In the genomic region with DNA sequence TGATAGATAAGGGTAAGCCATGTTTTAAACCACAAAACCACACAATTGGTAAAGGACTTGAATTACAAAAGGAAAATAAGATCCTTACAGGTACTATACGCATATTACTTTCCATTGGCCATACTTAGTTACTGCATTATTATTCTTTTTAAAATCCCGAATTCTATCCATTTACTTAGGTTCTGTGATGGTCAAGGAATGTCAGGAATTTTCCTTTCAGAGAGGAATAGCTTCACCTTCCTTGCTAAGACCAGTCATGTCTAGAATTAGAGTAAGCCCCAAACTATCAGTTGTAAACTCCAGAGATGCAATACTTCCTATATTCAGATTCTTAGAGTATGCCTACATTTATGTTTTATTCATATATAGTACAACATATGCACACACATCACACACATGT, we compare ENCODE assay signal across 30 cellular contexts.
"Had no signal": no experiment of that assay in that cellular context is flagged by ENCODE, and none has a peak within 500 bp of the region (broad histone marks: within the 10 kb centered on the region; RNA-seq: fewer than 3 reads in every experiment).

No MANE protein-coding gene starts in this region.

- H3K27me3 ChIP-seq: heart right ventricle, pancreas, stomach, suprapubic skin, tibial artery, upper lobe of right lung had no signal

- H3K36me3 Mint-ChIP-seq: natural killer cell treated with Interleukin-12 subunit alpha and Interleukin-12 subunit beta and Interleukin-15 and Interleukin-18, amount 100 ng/mL, for 72 hours had no signal

- H3K9me3 Mint-ChIP-seq: naive thymus-derived CD4-positive, alpha-beta T cell; natural killer cell treated with Interleukin-12 subunit alpha and Interleukin-12 subunit beta and Interleukin-15 and Interleukin-18, amount 100 ng/mL, for 72 hours; stimulated activated naive B cell treated with anti-CD40 and anti-IgM and Interleukin-4, amounts not matched to agents 10 μg/mL and 1 μg/mL and 100 μg/mL, for 72 hours had no signal

- H3K4me3 Mint-ChIP-seq: naive thymus-derived CD4-positive, alpha-beta T cell; natural killer cell treated with Interleukin-12 subunit alpha and Interleukin-12 subunit beta and Interleukin-15 and Interleukin-18, amount 100 ng/mL, for 72 hours; stimulated activated naive B cell treated with anti-CD40 and anti-IgM and Interleukin-4, amounts not matched to agents 10 μg/mL and 1 μg/mL and 100 μg/mL, for 72 hours had no signal

- H3K27me3 Mint-ChIP-seq: naive thymus-derived CD4-positive, alpha-beta T cell; natural killer cell treated with Interleukin-12 subunit alpha and Interleukin-12 subunit beta and Interleukin-15 and Interleukin-18, amount 100 ng/mL, for 72 hours; stimulated activated naive B cell treated with anti-CD40 and anti-IgM and Interleukin-4, amounts not matched to agents 10 μg/mL and 1 μg/mL and 100 μg/mL, for 72 hours had no signal

- H3K27ac Mint-ChIP-seq: naive thymus-derived CD4-positive, alpha-beta T cell; natural killer cell treated with Interleukin-12 subunit alpha and Interleukin-12 subunit beta and Interleukin-15 and Interleukin-18, amount 100 ng/mL, for 72 hours; stimulated activated naive B cell treated with anti-CD40 and anti-IgM and Interleukin-4, amounts not matched to agents 10 μg/mL and 1 μg/mL and 100 μg/mL, for 72 hours had no signal

- DNase-seq: heart right ventricle; hippocampal formation; islet precursor cell; left ventricle myocardium inferior; midbrain; mucosa of descending colon; naive thymus-derived CD4-positive, alpha-beta T cell; nucleus accumbens; pancreas; posterior cingulate gyrus; retina; right cardiac atrium; stimulated activated CD4-positive, alpha-beta T cell treated with anti-CD3 and anti-CD28 coated beads, Interleukin-12 subunit alpha, Interleukin-12 subunit beta, amount 100 ng/mL, for 4 hours; stimulated activated CD4-positive, alpha-beta T cell treated with anti-CD3 and anti-CD28 coated beads, Interleukin-15, amount 100 ng/mL, for 24 hours; stimulated activated CD4-positive, alpha-beta T cell treated with anti-CD3 and anti-CD28 coated beads, Interleukin-2, amount 100 ng/mL, for 24 hours; stimulated activated CD4-positive, alpha-beta T cell treated with anti-CD3 and anti-CD28 coated beads, Interleukin-4, amount 100 ng/mL, for 1 hour; stimulated activated naive B cell treated with anti-CD40 and anti-IgM and Interleukin-4, amounts not matched to agents 10 μg/mL and 1 μg/mL and 100 μg/mL, for 72 hours; stimulated activated naive CD8-positive, alpha-beta T cell treated with anti-CD3 and anti-CD28 coated beads, Interleukin-15, Interleukin-2, amounts not matched to agents 100 U/mL and 50 U/mL, for 24 hours; stomach; tibial artery; trophoblast cell; upper lobe of right lung had no signal

- H3K27ac ChIP-seq: heart right ventricle, left ventricle myocardium inferior, pancreas, prostate gland, skin epidermis, stomach, suprapubic skin, thoracic aorta, tibial artery, upper lobe of right lung had no signal

- H3K4me1 ChIP-seq: heart right ventricle, left ventricle myocardium inferior, pancreas, prostate gland, stomach, suprapubic skin, tibial artery, upper lobe of right lung had no signal

- H3K4me1 Mint-ChIP-seq: naive thymus-derived CD4-positive, alpha-beta T cell; stimulated activated naive B cell treated with anti-CD40 and anti-IgM and Interleukin-4, amounts not matched to agents 10 μg/mL and 1 μg/mL and 100 μg/mL, for 72 hours had no signal

- H3K36me3 ChIP-seq: pancreas, prostate gland had no signal

- H3K9me3 ChIP-seq: heart right ventricle, left ventricle myocardium inferior, mucosa of descending colon, pancreas, prostate gland, stomach, suprapubic skin, thoracic aorta, tibial artery, upper lobe of right lung had no signal

- FAIRE-seq: urothelium cell line had no signal

- H3K4me3 ChIP-seq: heart right ventricle, left ventricle myocardium inferior, lung, mucosa of descending colon, pancreas, prostate gland, skin epidermis, stomach, suprapubic skin, thoracic aorta, tibial artery, upper lobe of right lung had no signal

- ATAC-seq: heart right ventricle; mucosa of descending colon; naive thymus-derived CD4-positive, alpha-beta T cell; natural killer cell treated with Interleukin-12 subunit alpha and Interleukin-12 subunit beta and Interleukin-15 and Interleukin-18, amount 100 ng/mL, for 72 hours; pancreas; right cardiac atrium; sciatic nerve; stimulated activated naive B cell treated with anti-CD40 and anti-IgM and Interleukin-4, amounts not matched to agents 10 μg/mL and 1 μg/mL and 100 μg/mL, for 72 hours; stimulated activated naive CD8-positive, alpha-beta T cell treated with anti-CD3 and anti-CD28 coated beads, Interleukin-15, Interleukin-2, amounts not matched to agents 100 U/mL and 50 U/mL, for 24 hours; upper lobe of right lung had no signal
